ENCODE assay signal across 19 cellular contexts in the genomic region with DNA sequence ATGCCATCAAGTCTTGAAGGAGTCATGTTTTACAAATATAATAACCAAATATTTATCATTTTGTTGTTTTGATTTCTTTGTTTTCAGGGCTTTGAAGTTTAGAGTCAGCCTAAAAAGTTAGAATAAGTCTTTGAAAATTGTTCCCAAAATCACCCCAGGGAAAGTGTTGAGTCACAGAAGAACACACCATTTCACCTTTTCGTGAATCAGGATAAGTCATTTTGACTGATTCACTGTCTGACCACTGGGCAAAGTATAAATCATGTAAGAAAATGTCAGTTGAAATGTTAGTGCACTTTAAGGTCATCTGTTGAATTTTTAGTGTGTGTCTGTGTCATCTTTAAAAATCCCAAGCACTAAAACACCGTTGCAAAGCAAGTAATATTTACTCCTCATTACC.
DNase-seq lines count a peak whose midpoint lies in the region; ATAC-seq, FAIRE-seq and TF ChIP-seq lines count a peak whose summit lies in the region.
"Had no signal": no experiment of that assay in that cellular context is flagged by ENCODE, and none has a peak within 500 bp of the region (broad histone marks: within the 10 kb centered on the region; RNA-seq: fewer than 3 reads in every experiment).

No MANE protein-coding gene starts in this region.

- peak; percentile 24 for DNase-seq in HFFc6
- peak; percentile 22 for DNase-seq in RPMI7951 (ENCODE audit: low read depth)
- DNase-seq in endothelial cell of umbilical vein (ENCODE audit: low read depth, low spot score): no peak
- no peak for DNase-seq in pancreas
- no peak for DNase-seq in CD8-positive, alpha-beta memory T cell
- DNase-seq in HCEC 1CT: no peak
- DNase-seq in medulla oblongata (ENCODE audit: extremely low spot score): no peak
- DNase-seq: CD4-positive, CD25-positive, alpha-beta regulatory T cell; DMS53; GM23248; MV-4-11; NCI-H1417 treated with DMSO at 0.1 percent for 48 hours; NCI-H1930; NCI-H2171; NCI-H510A; NCI-H82 had no signal

- no peak for ATAC-seq in pancreas
- ATAC-seq in HG03159 (IDR thresholded peaks at IDR 0.05; ENCODE audit: unreplicated experiment): no peak
- ATAC-seq: Panc1 had no signal

- no peaks in the 10 kb centered on the region for H3K36me3 Mint-ChIP-seq in HFFc6 (ENCODE audit: low read depth)
- no peaks in the 10 kb centered on the region for H3K36me3 Mint-ChIP-seq in CD8-positive, alpha-beta memory T cell
- H3K36me3 Mint-ChIP-seq: CD4-positive, CD25-positive, alpha-beta regulatory T cell had no signal

- H3K4me3 ChIP-seq in endothelial cell of umbilical vein (replicated peaks in 1 of 3; ENCODE audit: insufficient read depth in 1 of 3, low read depth in 1 of 3, low read length in 3 of 3) (no peak overlapping the region), pancreas (no peak overlapping the region)
- H3K4me3 ChIP-seq in CD8-positive, alpha-beta memory T cell (ENCODE audit: low read length): no peak overlapping the region
- H3K4me3 ChIP-seq: GM23248 had no signal

- 38 to 45% methylated on average over 2 of the region's 2 CpGs for WGBS in pancreas, 2 donors

- intact Hi-C loops in endothelial cell of umbilical vein (cut with micrococcal nuclease): no loop called here
- intact Hi-C loops in pancreas (cut with DNase I): no loop called here

- H3K9me1 ChIP-seq in endothelial cell of umbilical vein (replicated peaks; ENCODE audit: control insufficient read depth, extremely low read depth, insufficient read depth, low read length): no peaks in the 10 kb centered on the region

- TF ChIP-seq CTCF in HFFc6 (IDR thresholded peaks at IDR 0.05): no peak
- no peak for TF ChIP-seq CTCF in endothelial cell of umbilical vein (IDR thresholded peaks at IDR 0.05; ENCODE audit: extremely low read depth in 1 of 2, insufficient read depth in 1 of 2, low read depth in 1 of 2, low read length in 2 of 2)
- TF ChIP-seq CTCF in pancreas (IDR thresholded peaks at IDR 0.05): no peak

- no peak overlapping the region for H3K9ac ChIP-seq in endothelial cell of umbilical vein (replicated peaks; ENCODE audit: extremely low read depth, insufficient read depth, low read length)
- H3K9ac ChIP-seq: GM23248 had no signal

- H2AFZ ChIP-seq in endothelial cell of umbilical vein (ENCODE audit: low read depth, low read length): no peak overlapping the region
- H2AFZ ChIP-seq: GM23248 had no signal

- no peaks in the 10 kb centered on the region; the same call in 1 of the 2 replicates for H3K9me3 Mint-ChIP-seq in HFFc6
- H3K9me3 Mint-ChIP-seq in CD8-positive, alpha-beta memory T cell: peaks cover 0 to 12% (median 2%) of the 10 kb centered on the region in 5 donors

- H3K4me1 ChIP-seq in endothelial cell of umbilical vein (ENCODE audit: control insufficient read depth, extremely low read depth, insufficient read depth, low read length) (no peaks in the 10 kb centered on the region), pancreas (no peaks in the 10 kb centered on the region)
- no peaks in the 10 kb centered on the region for H3K4me1 ChIP-seq in CD8-positive, alpha-beta memory T cell (ENCODE audit: insufficient read depth, low read length)

- H3K36me3 ChIP-seq in endothelial cell of umbilical vein (ENCODE audit: control insufficient read depth in 2 of 2, extremely low read depth in 1 of 2, insufficient read depth in 2 of 2, low read length in 2 of 2) (no peaks in the 10 kb centered on the region), pancreas (no peaks in the 10 kb centered on the region)
- H3K36me3 ChIP-seq in CD8-positive, alpha-beta memory T cell (ENCODE audit: insufficient read depth, low read length): no peaks in the 10 kb centered on the region

- CTCF ChIA-PET in endothelial cell of umbilical vein (lab: Charles Lee): no interaction called here
- CTCF ChIA-PET in CD8-positive, alpha-beta memory T cell (lab: Charles Lee): no interaction called here

- no TSS peak for BruUV-seq in endothelial cell of umbilical vein (replicated peaks; lab: Mats Ljungman, UMichigan)

- FAIRE-seq in endothelial cell of umbilical vein (lab: Jason Lieb, UNC): peak; percentile 52
- FAIRE-seq in pancreas (lab: Jason Lieb, UNC): peak; percentile 17

- H3K27me3 Mint-ChIP-seq in HFFc6 (ENCODE audit: insufficient read depth): no peaks in the 10 kb centered on the region; the same call in 1 of the 2 replicates
- peaks cover 0 to 3% of the 10 kb centered on the region in 2 donors for H3K27me3 Mint-ChIP-seq in CD8-positive, alpha-beta memory T cell
- H3K27me3 Mint-ChIP-seq: B cell; CD4-positive, CD25-positive, alpha-beta regulatory T cell had no signal

- POLR2A ChIA-PET in endothelial cell of umbilical vein (lab: Charles Lee): no interaction called here
- POLR2A ChIA-PET in CD8-positive, alpha-beta memory T cell (lab: Charles Lee): no interaction called here

- H4K20me1 ChIP-seq in endothelial cell of umbilical vein (replicated peaks; ENCODE audit: control insufficient read depth, extremely low read depth, insufficient read depth, low read length): no peaks in the 10 kb centered on the region

- no peak for TF ChIP-seq POLR2A in endothelial cell of umbilical vein (IDR thresholded peaks at IDR 0.05; ENCODE audit: low read depth, low read length)

- dilution Hi-C loops in endothelial cell of umbilical vein (cut with MboI; ENCODE audit: extremely low pct_ligation_motif_present, low sequenced_read_pairs): no loop called here

- H3K27ac ChIP-seq in endothelial cell of umbilical vein (ENCODE audit: insufficient read depth, low read depth, low read length): no peak overlapping the region
- H3K27ac ChIP-seq in pancreas: no peak overlapping the region
- no peak overlapping the region for H3K27ac ChIP-seq in CD8-positive, alpha-beta memory T cell (ENCODE audit: low read depth, low read length)
- H3K27ac ChIP-seq: GM23248 had no signal

- no peaks in the 10 kb centered on the region for H3K79me2 ChIP-seq in endothelial cell of umbilical vein (ENCODE audit: control insufficient read depth, insufficient read depth, low read length)

- H3K4me1 Mint-ChIP-seq in HFFc6 (ENCODE audit: low read depth): peaks cover 19% of the 10 kb centered on the region
- no peaks in the 10 kb centered on the region for H3K4me1 Mint-ChIP-seq in CD8-positive, alpha-beta memory T cell
- H3K4me1 Mint-ChIP-seq: B cell; CD4-positive, CD25-positive, alpha-beta regulatory T cell had no signal

- no peaks in the 10 kb centered on the region for H3K9me3 ChIP-seq in endothelial cell of umbilical vein (replicated peaks; ENCODE audit: control insufficient read depth, insufficient read depth, low read length)
- no peaks in the 10 kb centered on the region for H3K9me3 ChIP-seq in pancreas
- no peaks in the 10 kb centered on the region for H3K9me3 ChIP-seq in CD8-positive, alpha-beta memory T cell (ENCODE audit: low read length)

- H3K27me3 ChIP-seq in endothelial cell of umbilical vein (ENCODE audit: control insufficient read depth in 2 of 2, insufficient read depth in 2 of 2, low read length in 2 of 2): no peaks in the 10 kb centered on the region
- no peaks in the 10 kb centered on the region for H3K27me3 ChIP-seq in pancreas
- no peaks in the 10 kb centered on the region for H3K27me3 ChIP-seq in CD8-positive, alpha-beta memory T cell (ENCODE audit: insufficient read depth, low read length, poor library complexity, severe bottlenecking)

- H3K4me3 Mint-ChIP-seq in HFFc6: no peak overlapping the region; the same call in 1 of the 2 replicates
- no peak overlapping the region for H3K4me3 Mint-ChIP-seq in CD8-positive, alpha-beta memory T cell
- H3K4me3 Mint-ChIP-seq: B cell; CD4-positive, CD25-positive, alpha-beta regulatory T cell had no signal

- H3K4me2 ChIP-seq in endothelial cell of umbilical vein (ENCODE audit: insufficient read depth, low read length): no peak overlapping the region

- no peak overlapping the region for H3K27ac Mint-ChIP-seq in HFFc6
- no peak overlapping the region for H3K27ac Mint-ChIP-seq in CD8-positive, alpha-beta memory T cell
- H3K27ac Mint-ChIP-seq: B cell; CD4-positive, CD25-positive, alpha-beta regulatory T cell had no signal

TF ChIP-seq in endothelial cell of umbilical vein, 7 proteins besides CTCF, POLR2A, EP300 and RAD21:
- TF ChIP-seq POLR2AphosphoS5 (IDR thresholded peaks at IDR 0.05; ENCODE audit: insufficient read depth, low read depth, low read length): no peak
- TF ChIP-seq JUN (IDR thresholded peaks at IDR 0.05; ENCODE audit: borderline replicate concordance, insufficient read depth, insufficient read length, low read depth): no peak
- no peak for TF ChIP-seq FOS (IDR thresholded peaks at IDR 0.05; ENCODE audit: borderline replicate concordance, insufficient read depth, low read length)
- no peak for TF ChIP-seq EZH2 (IDR thresholded peaks at IDR 0.05; ENCODE audit: borderline replicate concordance, low read depth, low read length, severe bottlenecking)
- TF ChIP-seq GATA2 (IDR thresholded peaks at IDR 0.05; ENCODE audit: insufficient read depth, insufficient read length, low read depth, low read length): no peak
- TF ChIP-seq, protein P1, sequence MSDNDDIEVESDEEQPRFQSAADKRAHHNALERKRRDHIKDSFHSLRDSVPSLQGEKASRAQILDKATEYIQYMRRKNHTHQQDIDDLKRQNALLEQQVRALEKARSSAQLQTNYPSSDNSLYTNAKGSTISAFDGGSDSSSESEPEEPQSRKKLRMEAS (IDR thresholded peaks at IDR 0.05; ENCODE audit: insufficient read depth, insufficient read length): no peak
- no peak for TF ChIP-seq MYC (IDR thresholded peaks at IDR 0.05; ENCODE audit: low read depth, low read length)

Comparison
In these comparisons a context has a peak if more than half of its experiments do, and no peak if none do; other contexts are left out.
1. DNase-seq: peak in HFFc6 (single experiment) and RPMI7951 (single experiment); none in endothelial cell of umbilical vein (single experiment), pancreas (0 of 6), CD8-positive, alpha-beta memory T cell (0 of 5), HCEC 1CT (single experiment) and medulla oblongata (single experiment).